ENCODE assay signal across 8 cellular contexts in genomic region chr17:42248351-42249179, GRCh38. TPM values are rescaled to one million over a fixed set of nuclear protein-coding genes. Genes with fewer than 3 reads are reported as not detected.
A peak's percentile ranks its signal among the peaks of the same experiment; 100 is the strongest.
DNase-seq lines count a peak whose midpoint lies in the region; TF ChIP-seq lines count a peak whose summit lies in the region.

No MANE protein-coding gene starts in this region.

- no peak for TF ChIP-seq CTCF in HFFc6 (IDR thresholded peaks at IDR 0.05)

- no peaks in the 10 kb centered on the region for H3K36me3 ChIP-seq in endocrine pancreas (ENCODE audit: control insufficient read depth, insufficient read depth, low read length)
- no peaks in the 10 kb centered on the region for H3K36me3 ChIP-seq in mucosa of rectum (ENCODE audit: control insufficient read depth in 2 of 2, insufficient read depth in 2 of 2, low read length in 2 of 2)

- H3K27me3 ChIP-seq in endocrine pancreas (ENCODE audit: control insufficient read depth, insufficient read depth, low read length) (no peaks in the 10 kb centered on the region), mucosa of rectum (ENCODE audit: control insufficient read depth in 2 of 2, insufficient read depth in 2 of 2, low read length in 2 of 2) (no peaks in the 10 kb centered on the region)

- no peaks in the 10 kb centered on the region; the same call in 1 of the 2 replicates for H3K27me3 Mint-ChIP-seq in HFFc6 (ENCODE audit: insufficient read depth)

- peak overlapping the region; percentile 77 for H3K4me3 Mint-ChIP-seq in HFFc6

- H3K4me3 ChIP-seq in endocrine pancreas (ENCODE audit: control insufficient read depth, insufficient read depth, low read length): peak overlapping the region; percentile 57
- H3K4me3 ChIP-seq in mucosa of rectum (ENCODE audit: low read length in 2 of 2): peak overlapping the region; percentile 24 to 58

- H3K4me1 ChIP-seq in endocrine pancreas (ENCODE audit: control insufficient read depth, insufficient read depth, low read length): peaks cover 22% of the 10 kb centered on the region
- peaks cover 3 to 8% of the 10 kb centered on the region in 2 donors for H3K4me1 ChIP-seq in mucosa of rectum (ENCODE audit: control insufficient read depth in 2 of 2, insufficient read depth in 2 of 2, low read length in 2 of 2)

- H3K9me3 ChIP-seq in endocrine pancreas (ENCODE audit: control insufficient read depth, low read length): no peaks in the 10 kb centered on the region
- H3K9me3 ChIP-seq in mucosa of rectum (ENCODE audit: control insufficient read depth in 2 of 2, low read length in 2 of 2): no peaks in the 10 kb centered on the region

- DNase-seq in GM03348 (ENCODE audit: low spot score) (peak; percentile 73), HFFc6 (peak; percentile 36), NCI-H446 treated with DMSO at 0.1 percent for 48 hours (lab: John Stamatoyannopoulos, UW) (peak; percentile 79), NCI-H1048 (lab: John Stamatoyannopoulos, UW) (no peak)
- DNase-seq in activated CD8-positive, alpha-beta memory T cell treated with anti-CD3 and anti-CD28 coated beads for 1 hour (ENCODE audit: extremely low read depth in 1 of 2, low read depth in 1 of 2): peak; percentile 45 to 59
- peak; percentile 43 for DNase-seq in stimulated activated CD8-positive, alpha-beta memory T cell treated with anti-CD3 and anti-CD28 coated beads, Interleukin-4, amount 100 ng/mL, for 24 hours (ENCODE audit: low read depth)

- H3K36me3 Mint-ChIP-seq in HFFc6 (ENCODE audit: low read depth): peaks cover 5% of the 10 kb centered on the region

- H3K27ac Mint-ChIP-seq in HFFc6: peak overlapping the region; percentile 78

- H3K4me1 Mint-ChIP-seq in HFFc6 (ENCODE audit: low read depth): peaks cover 38% of the 10 kb centered on the region

- H3K9me3 Mint-ChIP-seq in HFFc6: no peaks in the 10 kb centered on the region

- no peak overlapping the region for H3K9ac ChIP-seq in endocrine pancreas (ENCODE audit: control insufficient read depth, insufficient read depth, low read length)
- peak overlapping the region; percentile 18 to 36 for H3K9ac ChIP-seq in mucosa of rectum (ENCODE audit: low read depth in 1 of 2, low read length in 2 of 2)

- peak overlapping the region; percentile 76 to 89 for H3K27ac ChIP-seq in mucosa of rectum (ENCODE audit: low read depth in 2 of 2, low read length in 2 of 2)

RNA-seq across cellular contexts. Expression of gene STAT5B, which starts 27.6 kb away (rescaled TPM):
- total RNA-seq in HFFc6 (2021; fragmentation: NEBNext Ultra II Directional; extraction: Animal tissue kit (Norgen Biotek cat#: 25700)): 10 to 100 TPM; 16.8 to 22.5 (median 20.1) TPM

RNA-seq across cellular contexts. Expression of gene STAT5A, which starts 39.7 kb away (rescaled TPM):
- 1 to 10 TPM in 1 of 6 experiments, under 1 TPM in 5; 0.27 to 1.0 (median 0.53) TPM for total RNA-seq in HFFc6 (2021; fragmentation: NEBNext Ultra II Directional; extraction: Animal tissue kit (Norgen Biotek cat#: 25700))

RNA-seq across cellular contexts. Expression of gene GHDC, which starts 54.3 kb away (rescaled TPM):
- 1 to 10 TPM; 1.5 to 7.5 (median 6.4) TPM for total RNA-seq in HFFc6 (2021; fragmentation: NEBNext Ultra II Directional; extraction: Animal tissue kit (Norgen Biotek cat#: 25700))
